In the genomic region with DNA sequence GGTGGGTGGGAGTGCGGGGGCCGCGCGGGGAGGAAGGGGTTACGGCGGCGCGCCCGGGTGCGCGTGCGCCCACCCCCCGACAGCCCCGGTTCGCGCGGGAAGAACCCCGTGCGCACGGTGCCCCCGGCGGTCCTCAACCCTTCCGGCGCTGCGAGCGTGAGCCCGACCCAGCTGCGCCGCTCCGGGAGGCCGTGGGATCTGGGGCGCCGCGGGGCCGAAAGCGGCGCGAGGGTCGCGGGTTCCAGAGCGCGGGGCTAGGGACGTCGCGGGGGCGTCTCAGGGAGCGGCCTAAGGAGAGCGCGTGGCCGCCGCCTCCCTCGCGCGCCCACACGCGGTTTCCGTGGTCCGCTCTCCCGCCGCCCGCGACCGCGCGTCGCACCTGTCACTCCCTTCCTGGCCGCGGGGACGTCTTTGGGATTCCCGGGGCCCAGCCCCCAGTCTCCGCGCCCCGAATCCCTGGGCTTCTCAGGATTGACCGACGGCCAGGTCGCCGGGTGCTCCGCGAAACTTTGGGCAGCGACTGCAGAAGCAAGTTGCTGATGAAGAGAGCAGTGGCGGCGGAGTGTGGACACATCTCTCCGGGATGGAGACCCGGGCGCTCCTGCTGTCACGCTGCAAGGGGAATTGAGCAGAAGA, we compare ENCODE assay signal across 1 cellular context.
TF ChIP-seq lines count a peak whose summit lies in the region.

No MANE protein-coding gene starts in this region.

TF ChIP-seq in GM12878, 131 proteins besides CTCF, POLR2A, EP300 and RAD21 (continued from another document and continues in another):
- TF ChIP-seq, protein P1, sequence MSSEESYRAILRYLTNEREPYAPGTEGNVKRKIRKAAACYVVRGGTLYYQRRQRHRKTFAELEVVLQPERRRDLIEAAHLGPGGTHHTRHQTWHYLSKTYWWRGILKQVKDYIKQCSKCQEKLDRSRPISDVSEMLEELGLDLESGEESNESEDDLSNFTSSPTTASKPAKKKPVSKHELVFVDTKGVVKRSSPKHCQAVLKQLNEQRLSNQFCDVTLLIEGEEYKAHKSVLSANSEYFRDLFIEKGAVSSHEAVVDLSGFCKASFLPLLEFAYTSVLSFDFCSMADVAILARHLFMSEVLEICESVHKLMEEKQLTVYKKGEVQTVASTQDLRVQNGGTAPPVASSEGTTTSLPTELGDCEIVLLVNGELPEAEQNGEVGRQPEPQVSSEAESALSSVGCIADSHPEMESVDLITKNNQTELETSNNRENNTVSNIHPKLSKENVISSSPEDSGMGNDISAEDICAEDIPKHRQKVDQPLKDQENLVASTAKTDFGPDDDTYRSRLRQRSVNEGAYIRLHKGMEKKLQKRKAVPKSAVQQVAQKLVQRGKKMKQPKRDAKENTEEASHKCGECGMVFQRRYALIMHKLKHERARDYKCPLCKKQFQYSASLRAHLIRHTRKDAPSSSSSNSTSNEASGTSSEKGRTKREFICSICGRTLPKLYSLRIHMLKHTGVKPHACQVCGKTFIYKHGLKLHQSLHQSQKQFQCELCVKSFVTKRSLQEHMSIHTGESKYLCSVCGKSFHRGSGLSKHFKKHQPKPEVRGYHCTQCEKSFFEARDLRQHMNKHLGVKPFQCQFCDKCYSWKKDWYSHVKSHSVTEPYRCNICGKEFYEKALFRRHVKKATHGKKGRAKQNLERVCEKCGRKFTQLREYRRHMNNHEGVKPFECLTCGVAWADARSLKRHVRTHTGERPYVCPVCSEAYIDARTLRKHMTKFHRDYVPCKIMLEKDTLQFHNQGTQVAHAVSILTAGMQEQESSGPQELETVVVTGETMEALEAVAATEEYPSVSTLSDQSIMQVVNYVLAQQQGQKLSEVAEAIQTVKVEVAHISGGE (CRISPR knock-in tag; IDR thresholded peaks at IDR 0.05) = no peak
- TF ChIP-seq TAF1 (IDR thresholded peaks at IDR 0.05; ENCODE audit: borderline replicate concordance, low read depth, low read length) = no peak; the same call in 1 of the 2 replicates
- TF ChIP-seq, protein P2, sequence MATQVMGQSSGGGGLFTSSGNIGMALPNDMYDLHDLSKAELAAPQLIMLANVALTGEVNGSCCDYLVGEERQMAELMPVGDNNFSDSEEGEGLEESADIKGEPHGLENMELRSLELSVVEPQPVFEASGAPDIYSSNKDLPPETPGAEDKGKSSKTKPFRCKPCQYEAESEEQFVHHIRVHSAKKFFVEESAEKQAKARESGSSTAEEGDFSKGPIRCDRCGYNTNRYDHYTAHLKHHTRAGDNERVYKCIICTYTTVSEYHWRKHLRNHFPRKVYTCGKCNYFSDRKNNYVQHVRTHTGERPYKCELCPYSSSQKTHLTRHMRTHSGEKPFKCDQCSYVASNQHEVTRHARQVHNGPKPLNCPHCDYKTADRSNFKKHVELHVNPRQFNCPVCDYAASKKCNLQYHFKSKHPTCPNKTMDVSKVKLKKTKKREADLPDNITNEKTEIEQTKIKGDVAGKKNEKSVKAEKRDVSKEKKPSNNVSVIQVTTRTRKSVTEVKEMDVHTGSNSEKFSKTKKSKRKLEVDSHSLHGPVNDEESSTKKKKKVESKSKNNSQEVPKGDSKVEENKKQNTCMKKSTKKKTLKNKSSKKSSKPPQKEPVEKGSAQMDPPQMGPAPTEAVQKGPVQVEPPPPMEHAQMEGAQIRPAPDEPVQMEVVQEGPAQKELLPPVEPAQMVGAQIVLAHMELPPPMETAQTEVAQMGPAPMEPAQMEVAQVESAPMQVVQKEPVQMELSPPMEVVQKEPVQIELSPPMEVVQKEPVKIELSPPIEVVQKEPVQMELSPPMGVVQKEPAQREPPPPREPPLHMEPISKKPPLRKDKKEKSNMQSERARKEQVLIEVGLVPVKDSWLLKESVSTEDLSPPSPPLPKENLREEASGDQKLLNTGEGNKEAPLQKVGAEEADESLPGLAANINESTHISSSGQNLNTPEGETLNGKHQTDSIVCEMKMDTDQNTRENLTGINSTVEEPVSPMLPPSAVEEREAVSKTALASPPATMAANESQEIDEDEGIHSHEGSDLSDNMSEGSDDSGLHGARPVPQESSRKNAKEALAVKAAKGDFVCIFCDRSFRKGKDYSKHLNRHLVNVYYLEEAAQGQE (IDR thresholded peaks at IDR 0.05; ENCODE audit: low read depth, low read length) = no peak
- TF ChIP-seq HDAC6 (IDR thresholded peaks at IDR 0.05; ENCODE audit: unreplicated experiment) = no peak
- TF ChIP-seq CHD2 (IDR thresholded peaks at IDR 0.05; ENCODE audit: borderline replicate concordance, low read depth, low read length) = no peak
- TF ChIP-seq, protein P3, sequence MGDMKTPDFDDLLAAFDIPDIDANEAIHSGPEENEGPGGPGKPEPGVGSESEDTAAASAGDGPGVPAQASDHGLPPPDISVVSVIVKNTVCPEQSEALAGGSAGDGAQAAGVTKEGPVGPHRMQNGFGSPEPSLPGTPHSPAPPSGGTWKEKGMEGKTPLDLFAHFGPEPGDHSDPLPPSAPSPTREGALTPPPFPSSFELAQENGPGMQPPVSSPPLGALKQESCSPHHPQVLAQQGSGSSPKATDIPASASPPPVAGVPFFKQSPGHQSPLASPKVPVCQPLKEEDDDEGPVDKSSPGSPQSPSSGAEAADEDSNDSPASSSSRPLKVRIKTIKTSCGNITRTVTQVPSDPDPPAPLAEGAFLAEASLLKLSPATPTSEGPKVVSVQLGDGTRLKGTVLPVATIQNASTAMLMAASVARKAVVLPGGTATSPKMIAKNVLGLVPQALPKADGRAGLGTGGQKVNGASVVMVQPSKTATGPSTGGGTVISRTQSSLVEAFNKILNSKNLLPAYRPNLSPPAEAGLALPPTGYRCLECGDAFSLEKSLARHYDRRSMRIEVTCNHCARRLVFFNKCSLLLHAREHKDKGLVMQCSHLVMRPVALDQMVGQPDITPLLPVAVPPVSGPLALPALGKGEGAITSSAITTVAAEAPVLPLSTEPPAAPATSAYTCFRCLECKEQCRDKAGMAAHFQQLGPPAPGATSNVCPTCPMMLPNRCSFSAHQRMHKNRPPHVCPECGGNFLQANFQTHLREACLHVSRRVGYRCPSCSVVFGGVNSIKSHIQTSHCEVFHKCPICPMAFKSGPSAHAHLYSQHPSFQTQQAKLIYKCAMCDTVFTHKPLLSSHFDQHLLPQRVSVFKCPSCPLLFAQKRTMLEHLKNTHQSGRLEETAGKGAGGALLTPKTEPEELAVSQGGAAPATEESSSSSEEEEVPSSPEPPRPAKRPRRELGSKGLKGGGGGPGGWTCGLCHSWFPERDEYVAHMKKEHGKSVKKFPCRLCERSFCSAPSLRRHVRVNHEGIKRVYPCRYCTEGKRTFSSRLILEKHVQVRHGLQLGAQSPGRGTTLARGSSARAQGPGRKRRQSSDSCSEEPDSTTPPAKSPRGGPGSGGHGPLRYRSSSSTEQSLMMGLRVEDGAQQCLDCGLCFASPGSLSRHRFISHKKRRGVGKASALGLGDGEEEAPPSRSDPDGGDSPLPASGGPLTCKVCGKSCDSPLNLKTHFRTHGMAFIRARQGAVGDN (IDR thresholded peaks at IDR 0.05) = peak; percentile 33
- 0 out of 2 replicates have a peak, but pooled peaks have one; percentile 23 for TF ChIP-seq CREM (IDR thresholded peaks at IDR 0.05; ENCODE audit: low read depth)
- TF ChIP-seq SMAD1 (IDR thresholded peaks at IDR 0.05; ENCODE audit: low read depth, partially characterized antibody) = no peak
- TF ChIP-seq EZH2 (IDR thresholded peaks at IDR 0.05; ENCODE audit: borderline replicate concordance, control insufficient read depth, low read depth, low read length) = no peak
- TF ChIP-seq ETV6 (conservative IDR thresholded peaks at IDR 0.05 in 1 of 2, IDR thresholded peaks at IDR 0.05 in 1 of 2; ENCODE audit: borderline replicate concordance in 1 of 2, low read depth in 1 of 2) = no peak
- peak in 1 of 2 experiments; percentile 88; a peak in 2 of 3 replicates for TF ChIP-seq EGR1 (IDR thresholded peaks at IDR 0.05; ENCODE audit: borderline replicate concordance in 1 of 2, low read depth in 2 of 2, low read length in 2 of 2)
- TF ChIP-seq YY1 (IDR thresholded peaks at IDR 0.05; ENCODE audit: low read depth, low read length) = no peak; the same call in 1 of the 2 replicates
- TF ChIP-seq TARDBP (IDR thresholded peaks at IDR 0.05; ENCODE audit: borderline replicate concordance) = no peak
- TF ChIP-seq ZNF274 (IDR thresholded peaks at IDR 0.05; ENCODE audit: insufficient read depth, insufficient read length) = no peak
- TF ChIP-seq, protein P4, sequence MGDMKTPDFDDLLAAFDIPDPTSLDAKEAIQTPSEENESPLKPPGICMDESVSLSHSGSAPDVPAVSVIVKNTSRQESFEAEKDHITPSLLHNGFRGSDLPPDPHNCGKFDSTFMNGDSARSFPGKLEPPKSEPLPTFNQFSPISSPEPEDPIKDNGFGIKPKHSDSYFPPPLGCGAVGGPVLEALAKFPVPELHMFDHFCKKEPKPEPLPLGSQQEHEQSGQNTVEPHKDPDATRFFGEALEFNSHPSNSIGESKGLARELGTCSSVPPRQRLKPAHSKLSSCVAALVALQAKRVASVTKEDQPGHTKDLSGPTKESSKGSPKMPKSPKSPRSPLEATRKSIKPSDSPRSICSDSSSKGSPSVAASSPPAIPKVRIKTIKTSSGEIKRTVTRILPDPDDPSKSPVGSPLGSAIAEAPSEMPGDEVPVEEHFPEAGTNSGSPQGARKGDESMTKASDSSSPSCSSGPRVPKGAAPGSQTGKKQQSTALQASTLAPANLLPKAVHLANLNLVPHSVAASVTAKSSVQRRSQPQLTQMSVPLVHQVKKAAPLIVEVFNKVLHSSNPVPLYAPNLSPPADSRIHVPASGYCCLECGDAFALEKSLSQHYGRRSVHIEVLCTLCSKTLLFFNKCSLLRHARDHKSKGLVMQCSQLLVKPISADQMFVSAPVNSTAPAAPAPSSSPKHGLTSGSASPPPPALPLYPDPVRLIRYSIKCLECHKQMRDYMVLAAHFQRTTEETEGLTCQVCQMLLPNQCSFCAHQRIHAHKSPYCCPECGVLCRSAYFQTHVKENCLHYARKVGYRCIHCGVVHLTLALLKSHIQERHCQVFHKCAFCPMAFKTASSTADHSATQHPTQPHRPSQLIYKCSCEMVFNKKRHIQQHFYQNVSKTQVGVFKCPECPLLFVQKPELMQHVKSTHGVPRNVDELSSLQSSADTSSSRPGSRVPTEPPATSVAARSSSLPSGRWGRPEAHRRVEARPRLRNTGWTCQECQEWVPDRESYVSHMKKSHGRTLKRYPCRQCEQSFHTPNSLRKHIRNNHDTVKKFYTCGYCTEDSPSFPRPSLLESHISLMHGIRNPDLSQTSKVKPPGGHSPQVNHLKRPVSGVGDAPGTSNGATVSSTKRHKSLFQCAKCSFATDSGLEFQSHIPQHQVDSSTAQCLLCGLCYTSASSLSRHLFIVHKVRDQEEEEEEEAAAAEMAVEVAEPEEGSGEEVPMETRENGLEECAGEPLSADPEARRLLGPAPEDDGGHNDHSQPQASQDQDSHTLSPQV (IDR thresholded peaks at IDR 0.05) = no peak
- TF ChIP-seq, protein P5, sequence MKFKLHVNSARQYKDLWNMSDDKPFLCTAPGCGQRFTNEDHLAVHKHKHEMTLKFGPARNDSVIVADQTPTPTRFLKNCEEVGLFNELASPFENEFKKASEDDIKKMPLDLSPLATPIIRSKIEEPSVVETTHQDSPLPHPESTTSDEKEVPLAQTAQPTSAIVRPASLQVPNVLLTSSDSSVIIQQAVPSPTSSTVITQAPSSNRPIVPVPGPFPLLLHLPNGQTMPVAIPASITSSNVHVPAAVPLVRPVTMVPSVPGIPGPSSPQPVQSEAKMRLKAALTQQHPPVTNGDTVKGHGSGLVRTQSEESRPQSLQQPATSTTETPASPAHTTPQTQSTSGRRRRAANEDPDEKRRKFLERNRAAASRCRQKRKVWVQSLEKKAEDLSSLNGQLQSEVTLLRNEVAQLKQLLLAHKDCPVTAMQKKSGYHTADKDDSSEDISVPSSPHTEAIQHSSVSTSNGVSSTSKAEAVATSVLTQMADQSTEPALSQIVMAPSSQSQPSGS (IDR thresholded peaks at IDR 0.05; ENCODE audit: low read length) = no peak
- no peak for TF ChIP-seq FOS (IDR thresholded peaks at IDR 0.05; ENCODE audit: borderline replicate concordance, extremely low read depth, insufficient read length)
- no peak for TF ChIP-seq ZBED1 (IDR thresholded peaks at IDR 0.05; ENCODE audit: borderline replicate concordance)
- peak; percentile 65; the same call in 1 of the 2 replicates for TF ChIP-seq TCF3 (IDR thresholded peaks at IDR 0.05; ENCODE audit: borderline replicate concordance, insufficient read depth, low read depth, low read length)
- TF ChIP-seq, protein P6, sequence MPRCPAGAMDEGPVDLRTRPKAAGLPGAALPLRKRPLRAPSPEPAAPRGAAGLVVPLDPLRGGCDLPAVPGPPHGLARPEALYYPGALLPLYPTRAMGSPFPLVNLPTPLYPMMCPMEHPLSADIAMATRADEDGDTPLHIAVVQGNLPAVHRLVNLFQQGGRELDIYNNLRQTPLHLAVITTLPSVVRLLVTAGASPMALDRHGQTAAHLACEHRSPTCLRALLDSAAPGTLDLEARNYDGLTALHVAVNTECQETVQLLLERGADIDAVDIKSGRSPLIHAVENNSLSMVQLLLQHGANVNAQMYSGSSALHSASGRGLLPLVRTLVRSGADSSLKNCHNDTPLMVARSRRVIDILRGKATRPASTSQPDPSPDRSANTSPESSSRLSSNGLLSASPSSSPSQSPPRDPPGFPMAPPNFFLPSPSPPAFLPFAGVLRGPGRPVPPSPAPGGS (IDR thresholded peaks at IDR 0.05; ENCODE audit: borderline replicate concordance, insufficient read depth, low read depth, low read length, poor library complexity, severe bottlenecking) = no peak
- TF ChIP-seq, protein P7, sequence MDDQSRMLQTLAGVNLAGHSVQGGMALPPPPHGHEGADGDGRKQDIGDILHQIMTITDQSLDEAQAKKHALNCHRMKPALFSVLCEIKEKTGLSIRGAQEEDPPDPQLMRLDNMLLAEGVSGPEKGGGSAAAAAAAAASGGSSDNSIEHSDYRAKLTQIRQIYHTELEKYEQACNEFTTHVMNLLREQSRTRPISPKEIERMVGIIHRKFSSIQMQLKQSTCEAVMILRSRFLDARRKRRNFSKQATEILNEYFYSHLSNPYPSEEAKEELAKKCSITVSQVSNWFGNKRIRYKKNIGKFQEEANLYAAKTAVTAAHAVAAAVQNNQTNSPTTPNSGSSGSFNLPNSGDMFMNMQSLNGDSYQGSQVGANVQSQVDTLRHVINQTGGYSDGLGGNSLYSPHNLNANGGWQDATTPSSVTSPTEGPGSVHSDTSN (IDR thresholded peaks at IDR 0.05; ENCODE audit: insufficient replicate concordance, low read depth, low read length) = no peak
- TF ChIP-seq ZNF622 (IDR thresholded peaks at IDR 0.05) = no peak
- peak; percentile 60; the same call in 1 of the 2 replicates for TF ChIP-seq EED (IDR thresholded peaks at IDR 0.05; ENCODE audit: low read depth)
- TF ChIP-seq CBX3 (IDR thresholded peaks at IDR 0.05; ENCODE audit: borderline replicate concordance, low read depth) = no peak
- TF ChIP-seq ZNF24 (IDR thresholded peaks at IDR 0.05) = no peak
- no peak for TF ChIP-seq NFXL1 (IDR thresholded peaks at IDR 0.05; ENCODE audit: borderline replicate concordance)
- peak; percentile 44; the same call in 1 of the 2 replicates for TF ChIP-seq CREB1 (IDR thresholded peaks at IDR 0.05; ENCODE audit: low read depth)
- TF ChIP-seq MXI1 (IDR thresholded peaks at IDR 0.05; ENCODE audit: low read depth, low read length) = 0 out of 2 replicates have a peak, but pooled peaks have one; percentile 45
- TF ChIP-seq HCFC1 (IDR thresholded peaks at IDR 0.05; ENCODE audit: low read length) = no peak
- no peak; the same call in 1 of the 2 replicates for TF ChIP-seq HDGF (IDR thresholded peaks at IDR 0.05)
- peak; percentile 95 for TF ChIP-seq IKZF1 (conservative IDR thresholded peaks at IDR 0.05)
- TF ChIP-seq SPI1 (IDR thresholded peaks at IDR 0.05; ENCODE audit: borderline replicate concordance, insufficient read depth, low read depth, low read length) = no peak
- TF ChIP-seq, protein P8, sequence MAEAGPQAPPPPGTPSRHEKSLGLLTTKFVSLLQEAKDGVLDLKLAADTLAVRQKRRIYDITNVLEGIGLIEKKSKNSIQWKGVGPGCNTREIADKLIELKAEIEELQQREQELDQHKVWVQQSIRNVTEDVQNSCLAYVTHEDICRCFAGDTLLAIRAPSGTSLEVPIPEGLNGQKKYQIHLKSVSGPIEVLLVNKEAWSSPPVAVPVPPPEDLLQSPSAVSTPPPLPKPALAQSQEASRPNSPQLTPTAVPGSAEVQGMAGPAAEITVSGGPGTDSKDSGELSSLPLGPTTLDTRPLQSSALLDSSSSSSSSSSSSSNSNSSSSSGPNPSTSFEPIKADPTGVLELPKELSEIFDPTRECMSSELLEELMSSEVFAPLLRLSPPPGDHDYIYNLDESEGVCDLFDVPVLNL (IDR thresholded peaks at IDR 0.05; ENCODE audit: low read depth, low read length) = no peak
